ENCODE assay signal across 1 cellular context in the genomic region with DNA sequence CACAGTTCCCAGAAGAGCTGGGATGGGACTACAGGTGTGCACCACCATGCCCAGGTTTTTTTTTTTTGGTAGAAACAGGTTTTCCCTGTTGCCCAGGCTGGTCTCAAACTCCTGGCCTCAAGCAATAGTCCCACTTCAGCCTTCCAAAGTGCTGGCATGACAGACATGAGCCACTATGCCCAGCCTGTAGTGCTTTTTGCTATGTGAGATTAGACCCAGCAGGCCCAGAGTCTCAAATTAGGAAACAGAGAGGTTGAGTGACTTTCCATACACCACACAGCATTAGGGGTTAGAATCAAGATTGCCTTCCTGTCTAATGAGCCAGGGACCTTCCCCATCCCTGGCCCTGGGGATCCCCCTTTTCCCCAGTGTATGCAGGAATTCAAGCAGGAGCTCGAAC.
TF ChIP-seq lines count a peak whose summit lies in the region.

No MANE protein-coding gene starts in this region.

TF ChIP-seq in HepG2, 621 proteins besides CTCF, POLR2A, EP300 and RAD21 (continued from another document):
- TF ChIP-seq, protein P1, sequence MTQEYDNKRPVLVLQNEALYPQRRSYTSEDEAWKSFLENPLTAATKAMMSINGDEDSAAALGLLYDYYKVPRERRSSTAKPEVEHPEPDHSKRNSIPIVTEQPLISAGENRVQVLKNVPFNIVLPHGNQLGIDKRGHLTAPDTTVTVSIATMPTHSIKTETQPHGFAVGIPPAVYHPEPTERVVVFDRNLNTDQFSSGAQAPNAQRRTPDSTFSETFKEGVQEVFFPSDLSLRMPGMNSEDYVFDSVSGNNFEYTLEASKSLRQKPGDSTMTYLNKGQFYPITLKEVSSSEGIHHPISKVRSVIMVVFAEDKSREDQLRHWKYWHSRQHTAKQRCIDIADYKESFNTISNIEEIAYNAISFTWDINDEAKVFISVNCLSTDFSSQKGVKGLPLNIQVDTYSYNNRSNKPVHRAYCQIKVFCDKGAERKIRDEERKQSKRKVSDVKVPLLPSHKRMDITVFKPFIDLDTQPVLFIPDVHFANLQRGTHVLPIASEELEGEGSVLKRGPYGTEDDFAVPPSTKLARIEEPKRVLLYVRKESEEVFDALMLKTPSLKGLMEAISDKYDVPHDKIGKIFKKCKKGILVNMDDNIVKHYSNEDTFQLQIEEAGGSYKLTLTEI (CRISPR knock-in tag; conservative IDR thresholded peaks at IDR 0.05) = no peak
- no peak for TF ChIP-seq SAFB2 (CRISPR knock-in tag; IDR thresholded peaks at IDR 0.05; ENCODE audit: borderline replicate concordance, low read depth)
- TF ChIP-seq, protein P2, sequence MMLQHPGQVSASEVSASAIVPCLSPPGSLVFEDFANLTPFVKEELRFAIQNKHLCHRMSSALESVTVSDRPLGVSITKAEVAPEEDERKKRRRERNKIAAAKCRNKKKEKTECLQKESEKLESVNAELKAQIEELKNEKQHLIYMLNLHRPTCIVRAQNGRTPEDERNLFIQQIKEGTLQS (CRISPR knock-in tag; IDR thresholded peaks at IDR 0.05) = no peak
